In the genomic region with DNA sequence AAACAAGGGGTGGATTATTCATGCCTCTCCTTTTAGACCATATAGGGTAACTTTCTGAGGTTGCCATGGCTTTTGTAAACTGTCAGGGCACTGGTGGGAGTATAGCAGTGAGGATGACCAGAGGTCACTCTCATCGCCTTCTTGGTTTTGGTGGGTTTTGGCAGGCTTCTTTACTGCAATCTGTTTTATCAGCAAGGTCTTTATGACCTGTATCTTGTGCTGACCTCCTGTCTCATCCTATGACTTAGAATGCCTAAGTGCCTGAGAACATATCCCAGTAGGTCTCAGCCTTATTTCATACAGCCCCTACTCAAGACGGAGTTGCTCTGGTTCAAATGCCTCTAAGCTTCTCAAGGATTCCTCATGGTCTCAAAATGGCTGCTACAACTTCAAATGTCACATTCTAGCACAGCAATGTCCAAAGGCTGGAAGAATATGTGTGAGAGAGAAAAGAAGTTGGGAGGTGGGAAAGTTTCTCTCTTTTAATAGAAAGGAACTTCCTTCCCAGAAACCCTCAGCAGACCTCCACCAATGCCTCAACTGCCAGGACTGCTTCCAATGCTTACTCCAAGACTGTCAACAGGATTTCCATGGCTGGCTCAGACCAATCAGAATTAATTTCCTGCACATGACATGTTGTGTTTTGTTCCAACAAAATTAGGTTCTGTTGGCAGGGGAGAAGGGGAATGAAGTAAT, we compare ENCODE assay signal across 23 cellular contexts. TPM values are rescaled to one million over a fixed set of nuclear protein-coding genes. Genes with fewer than 3 reads are reported as not detected.
DNase-seq lines count a peak whose midpoint lies in the region; ATAC-seq and TF ChIP-seq lines count a peak whose summit lies in the region.
"Had no signal": no experiment of that assay in that cellular context is flagged by ENCODE, and none has a peak within 500 bp of the region (broad histone marks: within the 10 kb centered on the region; RNA-seq: fewer than 3 reads in every experiment).

No MANE protein-coding gene starts in this region.

- no peak for TF ChIP-seq EP300 in gastroesophageal sphincter (IDR thresholded peaks at IDR 0.05)

- no peak for DNase-seq in CD8-positive, alpha-beta memory T cell
- DNase-seq in SIG-M5 (lab: John Stamatoyannopoulos, UW) (peak; percentile 53), fibroblast of gingiva (ENCODE audit: low read depth) (peak; percentile 32), spleen (no peak), HPDE6-E6E7 (ENCODE audit: extremely low spot score) (no peak), NCI-H2227 (lab: John Stamatoyannopoulos, UW; ENCODE audit: unreplicated experiment) (no peak)
- DNase-seq in activated effector memory CD4-positive, alpha-beta T cell treated with Interleukin-2 at 50 U/mL for 16 hours, result no peak
- DNase-seq: activated CD4-positive, alpha-beta T cell treated with anti-CD3 and anti-CD28 coated beads, Interleukin-2, amount 10 ng/mL, durations not matched to agents 24 days and 14 days; activated CD8-positive, alpha-beta memory T cell treated with anti-CD3 and anti-CD28 coated beads, Interleukin-2, amount 50 U/mL, for 48 hours; activated naive CD4-positive, alpha-beta T cell; anterior cingulate cortex; cerebellar nuclear complex; H7; left colon; NCI-H1092; NCI-H2081 treated with DMSO at 0.1 percent for 48 hours; NCI-H69; nucleus accumbens; stimulated activated CD4-positive, alpha-beta T cell treated with anti-CD3 and anti-CD28 coated beads, Interleukin-15, amount 100 ng/mL, for 24 hours; stimulated activated naive B cell treated with anti-CD40 and anti-IgM and Interleukin-4, amounts not matched to agents 10 μg/mL and 1 μg/mL and 100 μg/mL, for 72 hours had no signal

- H3K4me3 Mint-ChIP-seq in CD8-positive, alpha-beta memory T cell, result no peak overlapping the region
- H3K4me3 Mint-ChIP-seq: activated CD4-positive, alpha-beta T cell treated with anti-CD3 and anti-CD28 coated beads, Interleukin-2, amount 10 ng/mL, durations not matched to agents 24 days and 14 days; stimulated activated naive B cell treated with anti-CD40 and anti-IgM and Interleukin-4, amounts not matched to agents 10 μg/mL and 1 μg/mL and 100 μg/mL, for 72 hours had no signal

- H3K36me3 Mint-ChIP-seq in CD8-positive, alpha-beta memory T cell, result no peaks in the 10 kb centered on the region
- H3K36me3 Mint-ChIP-seq: stimulated activated naive B cell treated with anti-CD40 and anti-IgM and Interleukin-4, amounts not matched to agents 10 μg/mL and 1 μg/mL and 100 μg/mL, for 72 hours had no signal

- H3K4me3 ChIP-seq in CD8-positive, alpha-beta memory T cell (ENCODE audit: low read length), result no peak overlapping the region
- H3K4me3 ChIP-seq in spleen (peak overlapping the region in 1 of 8 donors; percentile 21), gastroesophageal sphincter (no peak overlapping the region)
- H3K4me3 ChIP-seq: right atrium auricular region, tibial nerve had no signal

- 80 to 100% (median 93%) methylated on average over 2 of the region's 2 CpGs for WGBS in spleen, 5 donors
- 69 to 94% methylated on average over 2 of the region's 2 CpGs for WGBS in gastroesophageal sphincter (ENCODE audit: low coverage in 1 of 2), 2 donors

- no peaks in the 10 kb centered on the region for H3K9me3 ChIP-seq in CD8-positive, alpha-beta memory T cell (ENCODE audit: low read length)
- H3K9me3 ChIP-seq in spleen, result no peaks in the 10 kb centered on the region
- no peaks in the 10 kb centered on the region for H3K9me3 ChIP-seq in gastroesophageal sphincter
- H3K9me3 ChIP-seq: right atrium auricular region, tibial nerve had no signal

- peaks cover 28% of the 10 kb centered on the region for H3K4me1 ChIP-seq in CD8-positive, alpha-beta memory T cell (ENCODE audit: insufficient read depth, low read length)
- H3K4me1 ChIP-seq in spleen, result peaks cover 12 to 72% (median 30%) of the 10 kb centered on the region in 6 donors
- H3K4me1 ChIP-seq in gastroesophageal sphincter, result peaks cover 0 to 39% (median 13%) of the 10 kb centered on the region in 3 donors

- POLR2A ChIA-PET in CD8-positive, alpha-beta memory T cell (lab: Charles Lee), result no interaction called here

- TF ChIP-seq POLR2A in spleen (IDR thresholded peaks at IDR 0.05) (no peak), gastroesophageal sphincter (IDR thresholded peaks at IDR 0.05) (no peak)

- no peaks in the 10 kb centered on the region for H3K36me3 ChIP-seq in CD8-positive, alpha-beta memory T cell (ENCODE audit: insufficient read depth, low read length)
- H3K36me3 ChIP-seq in spleen (no peaks in the 10 kb centered on the region), gastroesophageal sphincter (no peaks in the 10 kb centered on the region)
- H3K36me3 ChIP-seq: right atrium auricular region, tibial nerve had no signal

- H3K27ac Mint-ChIP-seq in CD8-positive, alpha-beta memory T cell, result no peak overlapping the region
- H3K27ac Mint-ChIP-seq: activated CD4-positive, alpha-beta T cell treated with anti-CD3 and anti-CD28 coated beads, Interleukin-2, amount 10 ng/mL, durations not matched to agents 24 days and 14 days; stimulated activated naive B cell treated with anti-CD40 and anti-IgM and Interleukin-4, amounts not matched to agents 10 μg/mL and 1 μg/mL and 100 μg/mL, for 72 hours had no signal

- CTCF ChIA-PET in CD8-positive, alpha-beta memory T cell (lab: Charles Lee), result no interaction called here

- no peaks in the 10 kb centered on the region for H3K9me3 Mint-ChIP-seq in CD8-positive, alpha-beta memory T cell
- H3K9me3 Mint-ChIP-seq: stimulated activated naive B cell treated with anti-CD40 and anti-IgM and Interleukin-4, amounts not matched to agents 10 μg/mL and 1 μg/mL and 100 μg/mL, for 72 hours had no signal

- peaks cover 19 to 25% (median 20%) of the 10 kb centered on the region in 3 donors for H3K4me1 Mint-ChIP-seq in CD8-positive, alpha-beta memory T cell

- H3K27me3 Mint-ChIP-seq in CD8-positive, alpha-beta memory T cell, result peaks cover 27 to 31% of the 10 kb centered on the region in 2 donors

- H3K27ac ChIP-seq in CD8-positive, alpha-beta memory T cell (ENCODE audit: low read depth, low read length), result peak overlapping the region; percentile 58
- H3K27ac ChIP-seq in spleen (peak overlapping the region in 7 of 8 donors; percentile 46 to 94 (median 83)), gastroesophageal sphincter (peak overlapping the region in 1 of 4 donors; percentile 17)
- H3K27ac ChIP-seq: right atrium auricular region, tibial nerve had no signal

- H3K27me3 ChIP-seq in CD8-positive, alpha-beta memory T cell (ENCODE audit: insufficient read depth, low read length, poor library complexity, severe bottlenecking), result peaks cover 20% of the 10 kb centered on the region
- H3K27me3 ChIP-seq in spleen (replicated peaks in 1 of 7) (no peaks in the 10 kb centered on the region), gastroesophageal sphincter (no peaks in the 10 kb centered on the region)
- H3K27me3 ChIP-seq: right atrium auricular region, tibial nerve had no signal

- ATAC-seq in gastroesophageal sphincter, result no peak
- ATAC-seq: stimulated activated naive B cell treated with anti-CD40 and anti-IgM and Interleukin-4, amounts not matched to agents 10 μg/mL and 1 μg/mL and 100 μg/mL, for 72 hours had no signal

- no peak for TF ChIP-seq CTCF in spleen (IDR thresholded peaks at IDR 0.05 in 8 of 11, conservative IDR thresholded peaks at IDR 0.05 in 3 of 11)
- no peak for TF ChIP-seq CTCF in gastroesophageal sphincter (IDR thresholded peaks at IDR 0.05)

- intact Hi-C loops in spleen (cut with DNase I; ENCODE audit: low total_unique reads), result no loop called here

RNA-seq across cellular contexts. Expression of a gene that starts 46.6 kb away (rescaled TPM):
- 10 to 100 TPM; 11.5 to 12.0 TPM for total RNA-seq in CD8-positive, alpha-beta memory T cell
- 7.7 TPM for polyA plus RNA-seq in CD8-positive, alpha-beta memory T cell
- total RNA-seq in spleen (10 to 100 TPM; 15.9 to 35.3 (median 28.6) TPM), gastroesophageal sphincter (1 to 10 TPM; 4.7 to 9.3 (median 7.5) TPM)
- 10 to 100 TPM in 1 of 3 donors, 1 to 10 TPM in 2; 4.6 to 11.9 (median 8.9) TPM for polyA plus RNA-seq in spleen

RNA-seq across cellular contexts. Expression of a gene that starts 52.3 kb away (rescaled TPM):
- 10 to 100 TPM; 37.5 to 39.1 TPM for total RNA-seq in CD8-positive, alpha-beta memory T cell
- polyA plus RNA-seq in CD8-positive, alpha-beta memory T cell, result 2.0 TPM
- total RNA-seq in spleen (10 to 100 TPM; 41.1 to 79.0 (median 63.4) TPM), gastroesophageal sphincter (10 to 100 TPM; 20.2 to 35.6 (median 28.8) TPM)
- 10 to 100 TPM in 1 of 3 donors, 1 to 10 TPM in 2; 3.9 to 15.7 (median 4.3) TPM for polyA plus RNA-seq in spleen

Comparison
In these comparisons a context has a peak if more than half of its experiments do, and no peak if none do; other contexts are left out.
1. DNase-seq: peak in SIG-M5 (single experiment) and fibroblast of gingiva (single experiment); none in CD8-positive, alpha-beta memory T cell (0 of 5), spleen (single experiment), HPDE6-E6E7 (single experiment), activated effector memory CD4-positive, alpha-beta T cell treated with Interleukin-2 at 50 U/mL for 16 hours (single experiment) and NCI-H2227 (single experiment).